ENCODE assay signal across 8 cellular contexts in the genomic region with DNA sequence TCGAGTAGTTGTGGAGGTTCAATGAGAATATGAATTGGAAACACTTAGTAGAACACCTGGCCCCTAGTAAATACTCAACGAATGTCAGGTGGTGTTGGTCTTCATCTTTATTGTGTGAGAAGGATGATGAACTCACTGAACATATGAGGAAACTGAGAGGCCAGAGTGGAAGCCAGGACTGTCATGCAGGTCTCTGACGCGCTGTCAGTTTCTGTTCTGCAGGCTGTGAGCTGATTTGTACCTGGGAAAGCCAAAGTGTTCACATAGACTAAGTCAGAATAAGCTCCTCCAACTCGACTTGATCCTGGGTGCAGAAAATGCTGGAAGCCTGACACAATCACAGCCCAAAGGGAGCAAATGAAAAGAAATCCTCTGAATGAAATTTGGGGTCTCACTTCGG.
A peak's percentile ranks its signal among the peaks of the same experiment; 100 is the strongest.
DNase-seq lines count a peak whose midpoint lies in the region; FAIRE-seq and TF ChIP-seq lines count a peak whose summit lies in the region.

No MANE protein-coding gene starts in this region.

- no peak for TF ChIP-seq CTCF in MM.1S (IDR thresholded peaks at IDR 0.05; ENCODE audit: low read length)

- no peaks in the 10 kb centered on the region for H3K27me3 ChIP-seq in MM.1S (replicated peaks; ENCODE audit: insufficient read depth, low read length)
- H3K27me3 ChIP-seq in endocrine pancreas (ENCODE audit: control insufficient read depth, insufficient read depth, low read length) = no peaks in the 10 kb centered on the region

- peak overlapping the region; percentile 95 for H3K27ac Mint-ChIP-seq in T-helper 1 cell treated with Interleukin-12 subunit alpha and Interleukin-12 subunit beta and Interleukin-4 antibody, amounts not matched to agents 30 μg/mL and 1 μg/mL, for 36 hours

- FAIRE-seq in frontal cortex (lab: Jason Lieb, UNC) = no peak

- H3K4me3 ChIP-seq in MM.1S (ENCODE audit: low read length) (peak overlapping the region; percentile 52), endocrine pancreas (ENCODE audit: control insufficient read depth, insufficient read depth, low read length) (peak overlapping the region; percentile 62), skin epidermis (peak overlapping the region in 4 of 7 experiments; percentile 13 to 35 (median 26))

- H4K20me1 ChIP-seq in MM.1S (ENCODE audit: insufficient read depth, low read length) = no peaks in the 10 kb centered on the region

- peaks cover 27% of the 10 kb centered on the region for H3K4me1 Mint-ChIP-seq in T-helper 1 cell treated with Interleukin-12 subunit alpha and Interleukin-12 subunit beta and Interleukin-4 antibody, amounts not matched to agents 30 μg/mL and 1 μg/mL, for 36 hours (ENCODE audit: low read depth)

- H3K9me3 Mint-ChIP-seq in T-helper 1 cell treated with Interleukin-12 subunit alpha and Interleukin-12 subunit beta and Interleukin-4 antibody, amounts not matched to agents 30 μg/mL and 1 μg/mL, for 36 hours = no peaks in the 10 kb centered on the region

- peak overlapping the region; percentile 77 for H3K9ac ChIP-seq in MM.1S (ENCODE audit: low read length)
- H3K9ac ChIP-seq in endocrine pancreas (ENCODE audit: control insufficient read depth, insufficient read depth, low read length) = no peak overlapping the region

- H2AFZ ChIP-seq in MM.1S (ENCODE audit: low read length) = peak overlapping the region; percentile 61

- peak overlapping the region; percentile 75 for H3K27ac ChIP-seq in MM.1S (ENCODE audit: low read length)
- H3K27ac ChIP-seq in skin epidermis = peak overlapping the region in 19 of 21 experiments; percentile 5 to 76 (median 60)

- H3F3A ChIP-seq in MM.1S (ENCODE audit: insufficient read depth, low read length) = 0 out of 2 replicates have a peak, but pooled peaks cover 7% of the 10 kb centered on the region

- H3K36me3 ChIP-seq in MM.1S (replicated peaks; ENCODE audit: insufficient read depth, low read length) = no peaks in the 10 kb centered on the region
- no peaks in the 10 kb centered on the region for H3K36me3 ChIP-seq in endocrine pancreas (ENCODE audit: control insufficient read depth, insufficient read depth, low read length)

- H3K9me2 ChIP-seq in MM.1S (replicated peaks; ENCODE audit: insufficient read depth, low read length) = no peaks in the 10 kb centered on the region

- no peaks in the 10 kb centered on the region for H3K36me3 Mint-ChIP-seq in T-helper 1 cell treated with Interleukin-12 subunit alpha and Interleukin-12 subunit beta and Interleukin-4 antibody, amounts not matched to agents 30 μg/mL and 1 μg/mL, for 36 hours (ENCODE audit: low read depth)

- H3K27me3 Mint-ChIP-seq in T-helper 1 cell treated with Interleukin-12 subunit alpha and Interleukin-12 subunit beta and Interleukin-4 antibody, amounts not matched to agents 30 μg/mL and 1 μg/mL, for 36 hours (ENCODE audit: low read depth) = peaks cover 37% of the 10 kb centered on the region

- H3K4me1 ChIP-seq in MM.1S (ENCODE audit: low read length) (peaks cover 29% of the 10 kb centered on the region), endocrine pancreas (ENCODE audit: control insufficient read depth, insufficient read depth, low read length) (peaks cover 5% of the 10 kb centered on the region)

- H3K9me3 ChIP-seq in MM.1S (replicated peaks; ENCODE audit: insufficient read depth, low read length) (no peaks in the 10 kb centered on the region), endocrine pancreas (ENCODE audit: control insufficient read depth, low read length) (no peaks in the 10 kb centered on the region)

- no peaks in the 10 kb centered on the region for H3K79me2 ChIP-seq in MM.1S (ENCODE audit: low read length)

- H3K4me2 ChIP-seq in MM.1S (ENCODE audit: low read depth, low read length) = peak overlapping the region; percentile 98

- peak overlapping the region; percentile 93 for H3K4me3 Mint-ChIP-seq in T-helper 1 cell treated with Interleukin-12 subunit alpha and Interleukin-12 subunit beta and Interleukin-4 antibody, amounts not matched to agents 30 μg/mL and 1 μg/mL, for 36 hours

- no peak for DNase-seq in T-helper 1 cell
- DNase-seq in MM.1S = peak; percentile 55
- no peak for DNase-seq in islet precursor cell
- no peak for DNase-seq in frontal cortex (ENCODE audit: low spot score in 2 of 2)
- DNase-seq in foreskin melanocyte = no peak
